8 cellular contexts compared by ENCODE assay signal in genomic region chr11:83070044-83070877, GRCh38. TPM values are rescaled to one million over a fixed set of nuclear protein-coding genes. Genes with fewer than 3 reads are reported as not detected.
DNase-seq lines count a peak whose midpoint lies in the region; ATAC-seq and TF ChIP-seq lines count a peak whose summit lies in the region.

No MANE protein-coding gene starts in this region.

- TF ChIP-seq CTCF in GM12865 (IDR thresholded peaks at IDR 0.05; ENCODE audit: insufficient read depth, low read depth, low read length, missing control alignments) (no peak), Peyer's patch (IDR thresholded peaks at IDR 0.05) (no peak), fibroblast of lung (conservative IDR thresholded peaks at IDR 0.05 in 1 of 2, IDR thresholded peaks at IDR 0.05 in 1 of 2; ENCODE audit: low read depth in 1 of 2, low read length in 2 of 2) (no peak), progenitor cell of endocrine pancreas (IDR thresholded peaks at IDR 0.05; ENCODE audit: unreplicated experiment) (no peak), osteocyte (IDR thresholded peaks at IDR 0.05) (no peak)

- H3K27me3 ChIP-seq in Peyer's patch: no peaks in the 10 kb centered on the region
- no peaks in the 10 kb centered on the region for H3K27me3 ChIP-seq in fibroblast of lung (ENCODE audit: control insufficient read depth, insufficient read depth, low read length)

- no peaks in the 10 kb centered on the region for H3K9me3 ChIP-seq in Peyer's patch
- H3K9me3 ChIP-seq in fibroblast of lung (ENCODE audit: control insufficient read depth, insufficient read depth, low read depth, low read length): no peaks in the 10 kb centered on the region

- peak overlapping the region; percentile 80 for H3K4me2 ChIP-seq in fibroblast of lung (ENCODE audit: extremely low read depth, insufficient read depth, low read length)

- H3K4me3 ChIP-seq in GM12865 (ENCODE audit: low read depth, low read length) (peak overlapping the region; percentile 92), Peyer's patch (peak overlapping the region; percentile 60 to 79 (median 70)), fibroblast of lung (replicated peaks in 1 of 4; ENCODE audit: control extremely low read depth in 1 of 4, insufficient read depth in 1 of 4, low read depth in 3 of 4, low read length in 4 of 4) (peak overlapping the region; percentile 80 to 89 (median 86))

- peak overlapping the region; percentile 55 for H3K4me3 Mint-ChIP-seq in progenitor cell of endocrine pancreas (ENCODE audit: low read depth)
- no peak overlapping the region for H3K4me3 Mint-ChIP-seq in activated naive CD4-positive, alpha-beta T cell treated with anti-CD3 and anti-CD28 coated beads for 36 hours
- H3K4me3 Mint-ChIP-seq in osteocyte (ENCODE audit: unreplicated experiment): no peak overlapping the region

- intact Hi-C loops in activated naive CD4-positive, alpha-beta T cell treated with anti-CD3 and anti-CD28 coated beads for 36 hours (cut with micrococcal nuclease): loop anchor here (2.0 to 5.0 kb wide), 3 partner anchors 63 to 313 kb away; no protein-coding TSS in a partner anchor

- H3K27ac ChIP-seq in Peyer's patch: peak overlapping the region; percentile 89 to 96 (median 92)
- peak overlapping the region; percentile 98 for H3K27ac ChIP-seq in fibroblast of lung (ENCODE audit: insufficient read depth, low read length)

- H2AFZ ChIP-seq in fibroblast of lung (ENCODE audit: low read length): peak overlapping the region; percentile 19

- H3K36me3 Mint-ChIP-seq in progenitor cell of endocrine pancreas (ENCODE audit: insufficient read depth) (peaks cover 13% of the 10 kb centered on the region), osteocyte (ENCODE audit: unreplicated experiment) (peaks cover 14% of the 10 kb centered on the region)
- peaks cover 25% of the 10 kb centered on the region for H3K36me3 Mint-ChIP-seq in activated naive CD4-positive, alpha-beta T cell treated with anti-CD3 and anti-CD28 coated beads for 36 hours (ENCODE audit: low read depth)

- CTCF ChIA-PET in activated naive CD4-positive, alpha-beta T cell treated with anti-CD3 and anti-CD28 coated beads for 36 hours (lab: Charles Lee): interaction anchor here (1.4 kb wide), 1 partner anchor 89 kb away, joined by 4 read pairs; no protein-coding TSS in a partner anchor

- no peaks in the 10 kb centered on the region for H4K20me1 ChIP-seq in fibroblast of lung (ENCODE audit: control insufficient read depth, extremely low read depth, insufficient read depth, low read length)

- H3K27me3 Mint-ChIP-seq in progenitor cell of endocrine pancreas (no peaks in the 10 kb centered on the region), osteocyte (ENCODE audit: unreplicated experiment) (no peaks in the 10 kb centered on the region)
- no peaks in the 10 kb centered on the region for H3K27me3 Mint-ChIP-seq in activated naive CD4-positive, alpha-beta T cell treated with anti-CD3 and anti-CD28 coated beads for 36 hours (ENCODE audit: low read depth)

- H3K9me3 Mint-ChIP-seq in progenitor cell of endocrine pancreas (ENCODE audit: low read depth) (no peaks in the 10 kb centered on the region), osteocyte (ENCODE audit: unreplicated experiment) (no peaks in the 10 kb centered on the region)
- H3K9me3 Mint-ChIP-seq in activated naive CD4-positive, alpha-beta T cell treated with anti-CD3 and anti-CD28 coated beads for 36 hours: no peaks in the 10 kb centered on the region

- H3K4me1 ChIP-seq in Peyer's patch: peaks cover 0 to 33% (median 7%) of the 10 kb centered on the region in 4 donors
- peaks cover 10% of the 10 kb centered on the region for H3K4me1 ChIP-seq in fibroblast of lung (ENCODE audit: control insufficient read depth, extremely low read depth, insufficient read depth, low read length)

- H3K27ac Mint-ChIP-seq in progenitor cell of endocrine pancreas (peak overlapping the region; percentile 22), osteocyte (ENCODE audit: unreplicated experiment) (no peak overlapping the region)
- H3K27ac Mint-ChIP-seq in activated naive CD4-positive, alpha-beta T cell treated with anti-CD3 and anti-CD28 coated beads for 36 hours: no peak overlapping the region

- DNase-seq in GM12865 (ENCODE audit: low read depth) (no peak), Peyer's patch (no peak), fibroblast of lung (ENCODE audit: low read depth in 2 of 2) (peak; percentile 81 to 85), progenitor cell of endocrine pancreas (ENCODE audit: low spot score, unreplicated experiment) (no peak), NCI-H187 (lab: John Stamatoyannopoulos, UW) (no peak), osteocyte (ENCODE audit: extremely low spot score, unreplicated experiment) (no peak)
- no peak for DNase-seq in activated naive CD4-positive, alpha-beta T cell treated with anti-CD3 and anti-CD28 coated beads for 36 hours

- H3K9ac ChIP-seq in fibroblast of lung (ENCODE audit: insufficient read depth, low read length): peak overlapping the region; percentile 69

- peaks cover 11% of the 10 kb centered on the region for H3K4me1 Mint-ChIP-seq in progenitor cell of endocrine pancreas (ENCODE audit: low read depth)
- peaks cover 53% of the 10 kb centered on the region for H3K4me1 Mint-ChIP-seq in activated naive CD4-positive, alpha-beta T cell treated with anti-CD3 and anti-CD28 coated beads for 36 hours (ENCODE audit: low read depth)
- H3K4me1 Mint-ChIP-seq in osteocyte (ENCODE audit: unreplicated experiment): peaks cover 57% of the 10 kb centered on the region

- peaks cover 0 to 5% (median 0%) of the 10 kb centered on the region in 3 donors for H3K36me3 ChIP-seq in Peyer's patch
- H3K36me3 ChIP-seq in fibroblast of lung (ENCODE audit: control insufficient read depth, insufficient read depth, low read length): peaks cover 3% of the 10 kb centered on the region

- ATAC-seq in GM21528 (IDR thresholded peaks at IDR 0.05; ENCODE audit: low FRiP score, unreplicated experiment): no peak

- H3K79me2 ChIP-seq in fibroblast of lung (ENCODE audit: control insufficient read depth, insufficient read depth, low read length): peaks cover 77% of the 10 kb centered on the region

- TF ChIP-seq POLR2A in Peyer's patch (IDR thresholded peaks at IDR 0.05): no peak

RNA-seq across cellular contexts. Expression of gene RAB30, which starts 1.4 kb away (rescaled TPM):
- total RNA-seq in Peyer's patch (10 to 100 TPM in 2 of 4 donors, 1 to 10 TPM in 2; 3.4 to 54.8 (median 11.5) TPM), fibroblast of lung (19.3 and 45.2 TPM in 2 replicates), progenitor cell of endocrine pancreas (13.5 and 13.9 TPM in 2 replicates), osteocyte (73.8 and 79.7 TPM in 2 replicates)
- polyA plus RNA-seq in fibroblast of lung: 21.0 and 33.9 TPM in 2 replicates
- 15.1 and 25.3 TPM in 2 replicates for polyA plus RNA-seq in fibroblast of lung (2012)
- polyA minus RNA-seq in fibroblast of lung (ENCODE audit: low replicate concordance): 8.3 and 15.3 TPM in 2 replicates
- total RNA-seq in activated naive CD4-positive, alpha-beta T cell treated with anti-CD3 and anti-CD28 coated beads for 36 hours: 10 to 100 TPM in 1 of 2 experiments, 1 to 10 TPM in 1; 8.8 to 11.1 TPM

Comparison
In these comparisons a context has a peak if more than half of its experiments do, and no peak if none do; other contexts are left out.
1. DNase-seq: peak in fibroblast of lung (2 of 2); none in GM12865 (single experiment), Peyer's patch (0 of 3), progenitor cell of endocrine pancreas (single experiment), NCI-H187 (0 of 2), activated naive CD4-positive, alpha-beta T cell treated with anti-CD3 and anti-CD28 coated beads for 36 hours (single experiment) and osteocyte (single experiment).
2. Peak in every context shown above with its lines, with median percentiles within 50 percentile points of each other: H3K4me3 ChIP-seq.